ENCODE assay signal across 15 cellular contexts in genomic region chr10:44395902-44396670, GRCh38.
DNase-seq lines count a peak whose midpoint lies in the region; TF ChIP-seq lines count a peak whose summit lies in the region.
"Had no signal": no experiment of that assay in that cellular context is flagged by ENCODE, and none has a peak within 500 bp of the region (broad histone marks: within the 10 kb centered on the region; RNA-seq: fewer than 3 reads in every experiment).

No MANE protein-coding gene starts in this region.

- H3K27ac ChIP-seq in HEK293 (ENCODE audit: extremely low read depth, low read depth, low read length): no peak overlapping the region

- TF ChIP-seq CTCF in HEK293 (tag by site-specific recombination; IDR thresholded peaks at IDR 0.05): no peak

- no peak overlapping the region for H3K4me3 ChIP-seq in HEK293 (ENCODE audit: low read depth, low read length)

- CTCF ChIA-PET in HEK293 (lab: Yijun Ruan, JAX): interaction anchor here (1.3 kb wide), 1 partner anchor 9 kb away, joined by 4 read pairs; no protein-coding TSS in a partner anchor

- no peaks in the 10 kb centered on the region for H3K9me3 ChIP-seq in HEK293 (ENCODE audit: control insufficient read depth, insufficient read depth, low read depth, low read length)

- POLR2A ChIA-PET in HEK293 (lab: Yijun Ruan, JAX): no interaction called here

- peaks cover 7% of the 10 kb centered on the region for H3K4me1 ChIP-seq in HEK293 (ENCODE audit: control insufficient read depth, insufficient read depth, low read length)

- DNase-seq in COLO668 (lab: John Stamatoyannopoulos, UW; ENCODE audit: unreplicated experiment) (peak; percentile 22), islet precursor cell (peak; percentile 47), retina (peak; percentile 10), NCI-H82 treated with DMSO at 0.1 percent for 48 hours (lab: John Stamatoyannopoulos, UW; ENCODE audit: unreplicated experiment) (no peak), SIG-M5 treated with dmso at 0.1 percent for 504 hours (lab: John Stamatoyannopoulos, UW; ENCODE audit: unreplicated experiment) (no peak), UCSD-AML1 (lab: John Stamatoyannopoulos, UW; ENCODE audit: unreplicated experiment) (no peak)
- DNase-seq: CD8-positive, alpha-beta memory T cell; EL; H7; MM.1S; NCI-H1105; NCI-H1694 treated with DMSO at 0.1 percent for 48 hours; NCI-H345; NCI-H526 treated with DMSO at 0.1 percent for 48 hours had no signal

- H3K36me3 ChIP-seq in HEK293 (ENCODE audit: control insufficient read depth in 2 of 2, insufficient read depth in 1 of 2, low read length in 2 of 2): no peaks in the 10 kb centered on the region

TF ChIP-seq in HEK293, 187 proteins besides CTCF, POLR2A, EP300 and RAD21:
- TF ChIP-seq ZNF404 (tag by site-specific recombination; IDR thresholded peaks at IDR 0.05): no peak
- peak; percentile 40; the same call in 1 of the 2 replicates for TF ChIP-seq ZNF341 (tag by site-specific recombination; IDR thresholded peaks at IDR 0.05; ENCODE audit: low read depth)

Comparison
In these comparisons a context has a peak if more than half of its experiments do, and no peak if none do; other contexts are left out.
1. DNase-seq: peak in COLO668 (single experiment), islet precursor cell (single experiment) and retina (single experiment); none in NCI-H82 treated with DMSO at 0.1 percent for 48 hours (single experiment), SIG-M5 treated with dmso at 0.1 percent for 504 hours (single experiment) and UCSD-AML1 (single experiment).